ENCODE assay signal across 31 cellular contexts in genomic region chrX:981791-982626, GRCh38.
DNase-seq lines count a peak whose midpoint lies in the region; ATAC-seq, FAIRE-seq and TF ChIP-seq lines count a peak whose summit lies in the region.
"Had no signal": no experiment of that assay in that cellular context is flagged by ENCODE, and none has a peak within 500 bp of the region (broad histone marks: within the 10 kb centered on the region; RNA-seq: fewer than 3 reads in every experiment).

No MANE protein-coding gene starts in this region.

- H3K36me3 ChIP-seq in H7 (replicated peaks; ENCODE audit: control insufficient read depth, insufficient read depth, low read length) (no peaks in the 10 kb centered on the region), H1 (ENCODE audit: control insufficient read depth in 2 of 4, insufficient read depth in 4 of 4, low read length in 3 of 4) (peaks cover 0 to 2% (median 0%) of the 10 kb centered on the region in 4 experiments; a peak in 2 of 8 replicates), breast epithelium (no peaks in the 10 kb centered on the region)
- H3K36me3 ChIP-seq: pancreas, right atrium auricular region, stomach, thyroid gland had no signal

- peak overlapping the region; percentile 84 for H2BK120ac ChIP-seq in H1 (replicated peaks; ENCODE audit: low read depth, low read length)

- peak overlapping the region; percentile 81; the same call in 1 of the 2 replicates for H2BK15ac ChIP-seq in H1 (ENCODE audit: low read length)

- DNase-seq in A172 (ENCODE audit: low spot score) (peak; percentile 23), H7 (no peak), H1 (ENCODE audit: low read depth in 1 of 2, low spot score in 2 of 2) (peak; percentile 55 to 56), iPS-NIHi11 (ENCODE audit: low spot score) (peak; percentile 40), breast epithelium (ENCODE audit: low spot score in 2 of 2) (no peak)
- no peak for DNase-seq in effector CD4-positive, alpha-beta T cell
- DNase-seq in activated CD8-positive, alpha-beta memory T cell treated with anti-CD3 and anti-CD28 coated beads, Interleukin-2, amount 50 U/mL, for 48 hours: no peak
- DNase-seq: 8988T; activated CD4-positive, alpha-beta T cell treated with anti-CD3 and anti-CD28 coated beads, Interleukin-2, amount 10 ng/mL, durations not matched to agents 7 days and 5 days; activated CD8-positive, alpha-beta memory T cell treated with anti-CD3 and anti-CD28 coated beads, Interleukin-2, amount 10 ng/mL, durations not matched to agents 7 days and 5 days; activated naive CD4-positive, alpha-beta T cell treated with Interleukin-2 at 50 U/mL for 16 hours; activated T-cell treated with anti-CD3 and anti-CD28 coated beads, Interleukin-2, amount 50 U/mL, for 72 hours; CD8-positive, alpha-beta memory T cell; DMS 273 treated with DMSO at 0.1 percent for 48 hours; midbrain; naive thymus-derived CD8-positive, alpha-beta T cell; NCI-H1092 treated with DMSO at 0.1 percent for 48 hours; NCI-H2029; NCI-H526; NK-92 treated with Interleukin-12 subunit alpha and Interleukin-12 subunit beta, amount 100 ng/mL, for 24 hours; PC-9; Right ventricle myocardium superior; stimulated activated CD4-positive, alpha-beta T cell treated with anti-CD3 and anti-CD28 coated beads, Interleukin-2, amount 100 ng/mL, for 24 hours; stomach; T-helper 9 cell; thyroid gland had no signal

- peaks cover 9% of the 10 kb centered on the region for H3K27me3 ChIP-seq in H7 (ENCODE audit: control insufficient read depth, insufficient read depth, low read length)
- H3K27me3 ChIP-seq in H1 (replicated peaks in 1 of 4; ENCODE audit: control insufficient read depth in 3 of 4, extremely low read depth in 1 of 4, insufficient read depth in 3 of 4, low read length in 3 of 4): peaks cover 0 to 6% (median 0%) of the 10 kb centered on the region in 4 experiments; a peak in 4 of 7 replicates
- H3K27me3 ChIP-seq in breast epithelium: peaks cover 0 to 20% of the 10 kb centered on the region in 2 donors
- H3K27me3 ChIP-seq: pancreas, right atrium auricular region, thyroid gland had no signal

- no peak overlapping the region for H3K14ac ChIP-seq in H1 (ENCODE audit: insufficient read length)

- no peaks in the 10 kb centered on the region for H3K9me3 ChIP-seq in H1 (ENCODE audit: insufficient read depth in 2 of 2, low read depth in 1 of 2, low read length in 1 of 2)
- peaks cover 7 to 11% of the 10 kb centered on the region in 2 donors for H3K9me3 ChIP-seq in breast epithelium
- H3K9me3 ChIP-seq: pancreas, thyroid gland had no signal

- no peaks in the 10 kb centered on the region for H3K79me2 ChIP-seq in H1 (ENCODE audit: control insufficient read depth in 1 of 2, insufficient read depth in 2 of 2, low read length in 2 of 2)

- peak overlapping the region; percentile 95 for H4K91ac ChIP-seq in H1 (replicated peaks; ENCODE audit: insufficient read length, low read length)

- H3K79me1 ChIP-seq in H1 (ENCODE audit: low read depth, low read length): no peaks in the 10 kb centered on the region

- H3K27ac ChIP-seq in H1 (ENCODE audit: low read depth, low read length) (peak overlapping the region; percentile 29; the same call in 1 of the 2 replicates), breast epithelium (no peak overlapping the region)
- H3K27ac ChIP-seq: pancreas, PC-9, right atrium auricular region, stomach, thyroid gland, VCaP had no signal

- intact Hi-C loops in breast epithelium (cut with DNase I; ENCODE audit: low total_unique reads): no loop called here

- H3K23ac ChIP-seq in H1 (ENCODE audit: insufficient read length): no peak overlapping the region

- peak overlapping the region; percentile 80 for H3K18ac ChIP-seq in H1 (ENCODE audit: extremely low read depth, low read length)

- H2BK20ac ChIP-seq in H1 (ENCODE audit: low read length): 0 out of 2 replicates have a peak overlapping the region, but pooled peaks have one; percentile 53

- peak overlapping the region; percentile 85; the same call in 1 of the 2 replicates for H2BK12ac ChIP-seq in H1 (ENCODE audit: low read depth, low read length)

- H2AFZ ChIP-seq in H1 (ENCODE audit: low read length): no peak overlapping the region
- H2AFZ ChIP-seq: PC-9 had no signal

- TF ChIP-seq EP300 in H1 (IDR thresholded peaks at IDR 0.05; ENCODE audit: borderline replicate concordance in 1 of 2, low read depth in 2 of 2, low read length in 2 of 2): peak in 1 of 2 experiments; percentile 55; a peak in 1 of 3 replicates

- WGBS in H1 (ENCODE audit: extremely low coverage in 1 of 2, insufficient coverage in 1 of 2, insufficient read length in 1 of 2, insufficient replicate concordance in 2 of 2, low coverage in 1 of 2, low lambda C conversion rate in 2 of 2, missing lambda C conversion rate in 1 of 2), 2 experiments: 9% methylated on average over 20 of the region's 20 CpGs; no CpG with 5 or more reads in 1 of the 2 experiments

- peak; percentile 84 for FAIRE-seq in H1 (lab: Jason Lieb, UNC)
- FAIRE-seq: GM18507, pancreas had no signal

- no peak overlapping the region for H3K56ac ChIP-seq in H1 (replicated peaks; ENCODE audit: insufficient read length, low read depth, low read length)

- peak overlapping the region; percentile 56 for H4K5ac ChIP-seq in H1 (ENCODE audit: insufficient read length, low read depth, low read length)

- H2AK5ac ChIP-seq in H1 (ENCODE audit: low read depth, low read length): peak overlapping the region; percentile 92; the same call in 1 of the 2 replicates

- POLR2A ChIA-PET in H1 (lab: Charles Lee; ENCODE audit: partially characterized antibody): no interaction called here

- H4K8ac ChIP-seq in H1 (ENCODE audit: extremely low read depth, insufficient read depth, low read length): no peak overlapping the region; the same call in 1 of the 2 replicates

- TF ChIP-seq POLR2A in H1 (IDR thresholded peaks at IDR 0.05; ENCODE audit: control extremely low read depth in 1 of 2, low read depth in 2 of 2, low read length in 2 of 2): no peak
- TF ChIP-seq POLR2A in breast epithelium (IDR thresholded peaks at IDR 0.05): no peak

- H3K4me1 ChIP-seq in H1 (replicated peaks in 1 of 4; ENCODE audit: control insufficient read depth in 3 of 4, insufficient read depth in 4 of 4, low read length in 3 of 4): peaks cover 0 to 31% (median 19%) of the 10 kb centered on the region in 4 experiments; a peak in 6 of 7 replicates
- H3K4me1 ChIP-seq in breast epithelium: no peaks in the 10 kb centered on the region
- H3K4me1 ChIP-seq: pancreas, right atrium auricular region, thyroid gland had no signal

- ATAC-seq in GM18870 (IDR thresholded peaks at IDR 0.05; ENCODE audit: unreplicated experiment): no peak
- ATAC-seq: activated CD8-positive, alpha-beta memory T cell treated with anti-CD3 and anti-CD28 coated beads, Interleukin-2, amount 10 ng/mL, durations not matched to agents 7 days and 5 days; activated T-cell treated with anti-CD3 and anti-CD28 coated beads, Interleukin-2, amount 50 U/mL, for 72 hours; naive thymus-derived CD8-positive, alpha-beta T cell; pancreas had no signal

- CTCF ChIA-PET in H1 (lab: Charles Lee; ENCODE audit: partially characterized antibody): no interaction called here

- peak overlapping the region in 1 of 4 experiments; percentile 47; a peak in 1 of 7 replicates for H3K9ac ChIP-seq in H1 (replicated peaks in 1 of 4; ENCODE audit: extremely low read depth in 1 of 4, low read depth in 3 of 4, low read length in 3 of 4)

- peak overlapping the region; percentile 75; the same call in 1 of the 2 replicates for H2BK5ac ChIP-seq in H1 (ENCODE audit: low read depth, low read length)

- peak overlapping the region; percentile 73 to 92 for H3K4me2 ChIP-seq in H1 (ENCODE audit: insufficient read depth in 1 of 2, low read depth in 2 of 2, low read length in 2 of 2)
- H3K4me2 ChIP-seq: PC-9 had no signal

- peaks cover 3% of the 10 kb centered on the region for H3K23me2 ChIP-seq in H1 (ENCODE audit: low read depth, low read length)

- TF ChIP-seq CTCF in H1 (IDR thresholded peaks at IDR 0.05; ENCODE audit: control extremely low read depth in 1 of 3, insufficient read depth in 1 of 3, low read depth in 1 of 3, low read length in 3 of 3) (no peak), breast epithelium (IDR thresholded peaks at IDR 0.05) (no peak)

- H3K4ac ChIP-seq in H1 (replicated peaks; ENCODE audit: insufficient read length, low read depth, low read length): no peak overlapping the region

- no peaks in the 10 kb centered on the region for H4K20me1 ChIP-seq in H1 (replicated peaks in 1 of 2; ENCODE audit: control insufficient read depth in 1 of 2, insufficient read depth in 2 of 2, low read length in 2 of 2)

- H3K4me3 ChIP-seq in H7 (ENCODE audit: insufficient read depth, low read depth, low read length) (peak overlapping the region; percentile 9; the same call in 1 of the 2 replicates), H1 (ENCODE audit: extremely low read depth in 1 of 4, insufficient read depth in 2 of 4, low read depth in 3 of 4, low read length in 4 of 4) (peak overlapping the region; percentile 27 to 53 (median 42); a peak in 7 of 8 replicates), breast epithelium (peak overlapping the region in 1 of 3 donors; percentile 19)
- H3K4me3 ChIP-seq: pancreas, PC-9, right atrium auricular region, stomach, thyroid gland had no signal

- no peak for TF ChIP-seq RAD21 in H1 (IDR thresholded peaks at IDR 0.05 in 1 of 2, conservative IDR thresholded peaks at IDR 0.05 in 1 of 2; ENCODE audit: low read depth in 2 of 2, low read length in 2 of 2)

TF ChIP-seq in H1, 55 proteins besides CTCF, POLR2A, EP300 and RAD21:
- TF ChIP-seq RBBP5 (IDR thresholded peaks at IDR 0.05; ENCODE audit: borderline replicate concordance, low read depth, low read length) (0 out of 2 replicates have a peak, but pooled peaks have one; percentile 52), HDAC2 (IDR thresholded peaks at IDR 0.05; ENCODE audit: borderline replicate concordance in 1 of 2, low read depth in 2 of 2, low read length in 2 of 2) (0 out of 4 replicates have a peak, but pooled peaks of 1 of the 2 experiments have one; percentile 13), TCF12 (IDR thresholded peaks at IDR 0.05; ENCODE audit: low read depth, low read length) (0 out of 2 replicates have a peak, but pooled peaks have one; percentile 61), JUND (IDR thresholded peaks at IDR 0.05; ENCODE audit: low read length) (peak; percentile 62; the same call in 1 of the 2 replicates), KDM1A (IDR thresholded peaks at IDR 0.05; ENCODE audit: borderline replicate concordance, low read length) (no peak), GTF2F1 (IDR thresholded peaks at IDR 0.05; ENCODE audit: borderline replicate concordance, low read depth, low read length) (no peak), ASH2L (IDR thresholded peaks at IDR 0.05; ENCODE audit: low read length) (peak; percentile 79), SP1 (IDR thresholded peaks at IDR 0.05; ENCODE audit: low read depth, low read length) (0 out of 2 replicates have a peak, but pooled peaks have one; percentile 32), NANOG (IDR thresholded peaks at IDR 0.05; ENCODE audit: insufficient read depth, low read depth, low read length, poor library complexity, severe bottlenecking) (peak; percentile 65)

Comparison
In these comparisons a context has a peak if more than half of its experiments do, and no peak if none do; other contexts are left out.
1. DNase-seq: peak in A172 (single experiment), H1 (2 of 2) and iPS-NIHi11 (single experiment); none in H7 (single experiment), effector CD4-positive, alpha-beta T cell (single experiment), breast epithelium (0 of 2) and activated CD8-positive, alpha-beta memory T cell treated with anti-CD3 and anti-CD28 coated beads, Interleukin-2, amount 50 U/mL, for 48 hours (single experiment).